24 cellular contexts compared by ENCODE assay signal in the genomic region with DNA sequence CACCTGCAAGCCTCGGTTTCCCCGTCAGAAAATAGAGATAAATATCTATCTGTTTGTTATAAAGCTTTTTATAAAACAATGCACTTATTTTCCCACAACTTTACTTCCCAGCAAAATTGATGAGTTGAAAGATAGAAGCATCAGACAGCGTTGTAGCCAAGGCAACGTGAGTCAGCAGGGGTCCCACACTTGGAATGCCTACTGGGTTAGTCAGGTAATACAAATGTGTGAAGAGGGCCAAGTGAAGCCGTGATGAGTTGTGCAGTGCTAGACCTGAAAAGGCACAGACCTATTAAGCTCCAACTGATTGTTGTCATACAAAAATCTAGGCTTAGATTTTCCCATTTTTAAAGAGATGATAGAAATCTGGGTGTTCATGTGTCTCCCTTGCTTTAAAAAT.
DNase-seq lines count a peak whose midpoint lies in the region; ATAC-seq, FAIRE-seq and TF ChIP-seq lines count a peak whose summit lies in the region.
"Had no signal": no experiment of that assay in that cellular context is flagged by ENCODE, and none has a peak within 500 bp of the region (broad histone marks: within the 10 kb centered on the region; RNA-seq: fewer than 3 reads in every experiment).

No MANE protein-coding gene starts in this region.

- no peaks in the 10 kb centered on the region for H3K79me1 ChIP-seq in H9 (ENCODE audit: insufficient read depth, low read depth, low read length, poor library complexity, severe bottlenecking)

- H3K27ac ChIP-seq in H9 (ENCODE audit: insufficient read length, low read depth, low read length) (no peak overlapping the region), foreskin keratinocyte (no peak overlapping the region)
- H3K27ac ChIP-seq: cardiac muscle cell, prostate gland, tibial nerve had no signal

- TF ChIP-seq CTCF in H9 (conservative IDR thresholded peaks at IDR 0.05): no peak
- TF ChIP-seq CTCF in foreskin keratinocyte (conservative IDR thresholded peaks at IDR 0.05): no peak

- no peak for FAIRE-seq in urothelium cell line (lab: Jason Lieb, UNC)
- FAIRE-seq: RCC 7860 had no signal

- H4K8ac ChIP-seq in H9 (replicated peaks; ENCODE audit: insufficient read length, low read depth, low read length): no peak overlapping the region

- no peak overlapping the region for H3K23ac ChIP-seq in H9 (ENCODE audit: insufficient read length, low read depth, low read length)

- no peaks in the 10 kb centered on the region for H3K4me1 ChIP-seq in H9 (ENCODE audit: insufficient read depth, low read length)
- H3K4me1 ChIP-seq in foreskin keratinocyte: no peaks in the 10 kb centered on the region
- H3K4me1 ChIP-seq: prostate gland, tibial nerve had no signal

- H4K91ac ChIP-seq in H9 (ENCODE audit: insufficient read length, low read depth, low read length): no peak overlapping the region

- no peak overlapping the region for H3K4me3 Mint-ChIP-seq in H9
- H3K4me3 Mint-ChIP-seq: activated CD4-positive, alpha-beta T cell treated with anti-CD3 and anti-CD28 coated beads, Interleukin-2, amount 10 ng/mL, durations not matched to agents 7 days and 5 days; activated naive CD4-positive, alpha-beta T cell treated with anti-CD3 and anti-CD28 coated beads, Interleukin-2, amount 10 ng/mL, durations not matched to agents 7 days and 5 days; activated T-cell treated with anti-CD3 and anti-CD28 coated beads, Interleukin-2, amount 50 U/mL, for 72 hours; CD8-positive, alpha-beta T cell; T-helper 1 cell treated with Interleukin-12 subunit alpha and Interleukin-12 subunit beta and Interleukin-4 antibody, amounts not matched to agents 30 μg/mL and 1 μg/mL, for 36 hours had no signal

- H3K23me2 ChIP-seq in H9 (ENCODE audit: insufficient read length, low read depth, low read length, poor library complexity, severe bottlenecking): no peaks in the 10 kb centered on the region

- peaks cover 0 to 2% of the 10 kb centered on the region in 2 experiments; a peak in 1 of 5 replicates for H3K9me3 Mint-ChIP-seq in H9

- H3K9ac ChIP-seq in H9 (ENCODE audit: extremely low read depth, insufficient read length, low read length): no peak overlapping the region

- H2AFZ ChIP-seq in H9 (ENCODE audit: low read length): no peak overlapping the region

- no peaks in the 10 kb centered on the region; a peak in 1 of 7 replicates for H3K36me3 Mint-ChIP-seq in H9 (ENCODE audit: insufficient read depth in 1 of 3, low read depth in 3 of 3)
- H3K36me3 Mint-ChIP-seq: activated naive CD4-positive, alpha-beta T cell treated with anti-CD3 and anti-CD28 coated beads, Interleukin-2, amount 10 ng/mL, durations not matched to agents 7 days and 5 days; CD8-positive, alpha-beta T cell had no signal

- no peak overlapping the region for H2BK15ac ChIP-seq in H9 (ENCODE audit: low read depth, low read length)

- no peak overlapping the region for H3K4me2 ChIP-seq in H9 (ENCODE audit: insufficient read depth, insufficient read length, low read length)

- H3T11ph ChIP-seq in H9 (ENCODE audit: low read length): no peak overlapping the region

- no peaks in the 10 kb centered on the region for H3K79me2 ChIP-seq in H9 (ENCODE audit: insufficient read depth, low read length)

- no peak overlapping the region for H2BK5ac ChIP-seq in H9 (ENCODE audit: insufficient read length, low read length)

- H3K4me1 Mint-ChIP-seq in H9: peaks cover 0 to 8% of the 10 kb centered on the region in 2 experiments; a peak in 1 of 4 replicates
- H3K4me1 Mint-ChIP-seq: activated CD4-positive, alpha-beta T cell treated with anti-CD3 and anti-CD28 coated beads, Interleukin-2, amount 10 ng/mL, durations not matched to agents 7 days and 5 days; activated naive CD4-positive, alpha-beta T cell treated with anti-CD3 and anti-CD28 coated beads, Interleukin-2, amount 10 ng/mL, durations not matched to agents 7 days and 5 days had no signal

- no peaks in the 10 kb centered on the region for H3K9me3 ChIP-seq in H9 (ENCODE audit: control insufficient read depth, low read depth, low read length)
- H3K9me3 ChIP-seq: prostate gland, tibial nerve had no signal

- H3K27me3 Mint-ChIP-seq in H9 (ENCODE audit: low read depth): no peaks in the 10 kb centered on the region
- H3K27me3 Mint-ChIP-seq: activated CD4-positive, alpha-beta T cell treated with anti-CD3 and anti-CD28 coated beads, Interleukin-2, amount 10 ng/mL, durations not matched to agents 7 days and 5 days; activated naive CD4-positive, alpha-beta T cell treated with anti-CD3 and anti-CD28 coated beads, Interleukin-2, amount 10 ng/mL, durations not matched to agents 7 days and 5 days had no signal

- no peaks in the 10 kb centered on the region for H3K27me3 ChIP-seq in H9 (ENCODE audit: insufficient read depth, low read length)
- peaks cover 2% of the 10 kb centered on the region for H3K27me3 ChIP-seq in foreskin keratinocyte
- H3K27me3 ChIP-seq: cardiac muscle cell, tibial nerve had no signal

- H3K27ac Mint-ChIP-seq in H9: no peak overlapping the region
- H3K27ac Mint-ChIP-seq: activated CD4-positive, alpha-beta T cell treated with anti-CD3 and anti-CD28 coated beads, Interleukin-2, amount 10 ng/mL, durations not matched to agents 7 days and 5 days; activated naive CD4-positive, alpha-beta T cell treated with anti-CD3 and anti-CD28 coated beads, Interleukin-2, amount 10 ng/mL, durations not matched to agents 7 days and 5 days; activated T-cell treated with anti-CD3 and anti-CD28 coated beads, Interleukin-2, amount 50 U/mL, for 72 hours; CD8-positive, alpha-beta T cell; T-helper 1 cell treated with Interleukin-12 subunit alpha and Interleukin-12 subunit beta and Interleukin-4 antibody, amounts not matched to agents 30 μg/mL and 1 μg/mL, for 36 hours had no signal

- peak; percentile 48 for ATAC-seq in foreskin keratinocyte
- ATAC-seq: activated T-cell treated with anti-CD3 and anti-CD28 coated beads, Interleukin-2, amount 50 U/mL, for 72 hours; CD8-positive, alpha-beta T cell had no signal

- no peak overlapping the region for H3K4ac ChIP-seq in H9 (ENCODE audit: low read depth, low read length)

- H4K20me1 ChIP-seq in H9 (ENCODE audit: control insufficient read depth, insufficient read depth, insufficient read length): no peaks in the 10 kb centered on the region

- no peak overlapping the region for H4K5ac ChIP-seq in H9 (ENCODE audit: insufficient read length, low read depth, low read length)

- no peak overlapping the region for H2BK20ac ChIP-seq in H9 (ENCODE audit: low read depth, low read length, poor library complexity, severe bottlenecking)

- H3K14ac ChIP-seq in H9 (ENCODE audit: insufficient read depth, low read length): no peak overlapping the region

- DNase-seq in H9 (peak; percentile 46), RKO (ENCODE audit: low spot score) (peak; percentile 18), foreskin keratinocyte (no peak), urothelium cell line (ENCODE audit: low spot score) (peak; percentile 36), DMS 273 (lab: John Stamatoyannopoulos, UW; ENCODE audit: unreplicated experiment) (no peak), mucosa of gallbladder (ENCODE audit: low spot score) (no peak), activated T-cell treated with anti-CD3 and anti-CD28 coated beads for 4 hours (no peak)
- DNase-seq: activated CD4-positive, alpha-beta T cell treated with anti-CD3 and anti-CD28 coated beads, Interleukin-2, amount 10 ng/mL, durations not matched to agents 7 days and 5 days; activated naive CD4-positive, alpha-beta T cell treated with anti-CD3 and anti-CD28 coated beads, Interleukin-2, amount 10 ng/mL, durations not matched to agents 7 days and 5 days; activated T-cell treated with anti-CD3 and anti-CD28 coated beads, Interleukin-2, amount 50 U/mL, for 72 hours; amniotic stem cell; CD8-positive, alpha-beta T cell; GF-D8; GOT3; hypothalamus; NCI-H1417 treated with DMSO at 0.1 percent for 48 hours; NCI-H510A treated with DMSO at 0.1 percent for 48 hours; NK-92 treated with Interleukin-12 subunit alpha and Interleukin-12 subunit beta, amount 100 ng/mL, for 24 hours; stimulated activated CD8-positive, alpha-beta memory T cell treated with anti-CD3 and anti-CD28 coated beads, Interleukin-4, amount 100 ng/mL, for 48 hours had no signal

- no peak overlapping the region for H2BK120ac ChIP-seq in H9 (ENCODE audit: low read depth, low read length, poor library complexity, severe bottlenecking)

- WGBS in H9 (ENCODE audit: extremely low coverage, insufficient read length, low lambda C conversion rate): no CpG with 5 or more reads among the region's 5 CpGs

- H2BK12ac ChIP-seq in H9 (ENCODE audit: insufficient read length, low read depth, low read length): no peak overlapping the region

- H2AK5ac ChIP-seq in H9 (ENCODE audit: insufficient read length, low read length): no peak overlapping the region

- H3K56ac ChIP-seq in H9 (ENCODE audit: insufficient read length, low read depth, low read length): no peak overlapping the region

- H3K18ac ChIP-seq in H9 (ENCODE audit: insufficient read length, low read depth, low read length): no peak overlapping the region

Comparison
In these comparisons a context has a peak if more than half of its experiments do, and no peak if none do; other contexts are left out.
1. DNase-seq: peak in H9 (single experiment), RKO (single experiment) and urothelium cell line (single experiment); none in foreskin keratinocyte (0 of 2), DMS 273 (single experiment), mucosa of gallbladder (single experiment) and activated T-cell treated with anti-CD3 and anti-CD28 coated beads for 4 hours (single experiment).